ENCODE assay signal across 14 cellular contexts in genomic region chr15:58247803-58248503, GRCh38.
DNase-seq lines count a peak whose midpoint lies in the region; ATAC-seq and TF ChIP-seq lines count a peak whose summit lies in the region.
"Had no signal": no experiment of that assay in that cellular context is flagged by ENCODE, and none has a peak within 500 bp of the region (broad histone marks: within the 10 kb centered on the region; RNA-seq: fewer than 3 reads in every experiment).

No MANE protein-coding gene starts in this region.

- H3K9me3 ChIP-seq in gastroesophageal sphincter (no peaks in the 10 kb centered on the region), upper lobe of right lung (no peaks in the 10 kb centered on the region)

- H3K4me1 ChIP-seq in gastroesophageal sphincter (no peaks in the 10 kb centered on the region), upper lobe of right lung (peaks cover 7% of the 10 kb centered on the region)
- H3K4me1 ChIP-seq: parathyroid adenoma had no signal

- no peak for TF ChIP-seq EP300 in gastroesophageal sphincter (IDR thresholded peaks at IDR 0.05)

- peaks cover 13% of the 10 kb centered on the region for H3K27me3 ChIP-seq in gastroesophageal sphincter
- no peaks in the 10 kb centered on the region for H3K27me3 ChIP-seq in upper lobe of right lung

- TF ChIP-seq POLR2A in gastroesophageal sphincter (IDR thresholded peaks at IDR 0.05) = no peak

- H3K36me3 ChIP-seq in gastroesophageal sphincter (no peaks in the 10 kb centered on the region), upper lobe of right lung (no peaks in the 10 kb centered on the region)

- 74 to 88% methylated on average over 8 of the region's 11 CpGs for WGBS in gastroesophageal sphincter (ENCODE audit: low coverage in 1 of 2), 2 donors

- intact Hi-C loops in upper lobe of right lung (cut with DNase I) = no loop called here

- no peak for TF ChIP-seq CTCF in gastroesophageal sphincter (IDR thresholded peaks at IDR 0.05)
- TF ChIP-seq CTCF in upper lobe of right lung (IDR thresholded peaks at IDR 0.05) = no peak

- H3K4me3 ChIP-seq in gastroesophageal sphincter (no peak overlapping the region), upper lobe of right lung (no peak overlapping the region)
- H3K4me3 ChIP-seq: GM23338 had no signal

- no peak overlapping the region for H3K27ac ChIP-seq in gastroesophageal sphincter
- peak overlapping the region; percentile 18 for H3K27ac ChIP-seq in upper lobe of right lung
- H3K27ac ChIP-seq: 22Rv1, parathyroid adenoma had no signal

- ATAC-seq in gastroesophageal sphincter = peak; percentile 48
- peak; percentile 94 for ATAC-seq in upper lobe of right lung
- ATAC-seq in HG02642 (IDR thresholded peaks at IDR 0.05; ENCODE audit: poor library complexity, unreplicated experiment) = no peak
- ATAC-seq in HG02970 (IDR thresholded peaks at IDR 0.05; ENCODE audit: low FRiP score, unreplicated experiment) = no peak
- ATAC-seq: GM23338, Panc1 had no signal

- DNase-seq in NCI-H1417 (lab: John Stamatoyannopoulos, UW) (peak in 2 of 3 experiments; percentile 17 to 19), NCI-H1417 treated with DMSO at 0.1 percent for 48 hours (lab: John Stamatoyannopoulos, UW) (no peak), mucosa of gallbladder (ENCODE audit: low spot score) (peak; percentile 55), upper lobe of right lung (peak; percentile 93), iPS-NIHi11 (ENCODE audit: low spot score) (no peak)
- DNase-seq: kidney glomerular epithelial cell, NCI-H2029 had no signal

Comparison
In these comparisons a context has a peak if more than half of its experiments do, and no peak if none do; other contexts are left out.
1. DNase-seq: peak in NCI-H1417 (2 of 3), mucosa of gallbladder (single experiment) and upper lobe of right lung (single experiment); none in NCI-H1417 treated with DMSO at 0.1 percent for 48 hours (single experiment) and iPS-NIHi11 (single experiment).
2. ATAC-seq: peak in gastroesophageal sphincter (single experiment) and upper lobe of right lung (single experiment); none in HG02642 (single experiment) and HG02970 (single experiment).